In the genomic region with DNA sequence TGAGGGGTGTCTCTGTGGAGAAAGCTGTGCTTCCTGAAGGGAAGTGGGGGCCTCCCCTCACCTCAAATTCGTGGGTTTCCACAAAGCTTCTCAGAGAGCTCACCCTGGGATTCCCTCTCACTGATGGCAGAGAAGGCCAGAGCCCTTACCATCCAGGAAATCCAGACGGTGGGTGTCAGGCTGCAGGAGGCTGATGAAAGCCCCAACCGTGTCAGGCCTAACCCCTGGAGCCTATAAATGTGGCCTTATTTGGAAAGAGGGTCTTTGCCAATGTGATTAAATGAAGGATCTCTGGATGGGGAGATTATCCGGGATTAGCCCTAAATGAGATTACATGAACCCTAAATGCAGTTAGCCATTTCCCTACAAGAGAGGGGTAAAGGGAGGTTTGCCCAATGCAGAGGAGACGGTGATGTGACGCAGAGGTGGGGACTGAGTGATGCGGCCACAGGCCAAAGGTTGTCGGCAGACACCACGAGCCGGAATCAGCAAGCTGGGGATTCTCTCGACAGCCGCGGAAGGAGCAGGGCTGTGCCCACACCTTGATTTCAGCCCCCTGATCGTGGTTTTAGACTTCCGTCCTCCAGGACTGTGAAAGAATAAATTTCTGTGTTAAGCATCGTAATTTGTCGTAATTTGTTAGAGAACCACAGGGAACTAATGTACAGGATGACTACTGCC, we compare ENCODE assay signal across 1 cellular context.
TF ChIP-seq lines count a peak whose summit lies in the region.

No MANE protein-coding gene starts in this region.

TF ChIP-seq in GM23338, 12 proteins besides CTCF, POLR2A, EP300 and RAD21 (continued from another document):
- TF ChIP-seq ETS1 (IDR thresholded peaks at IDR 0.05) (no peak), CREB1 (CRISPR knock-in tag; IDR thresholded peaks at IDR 0.05; ENCODE audit: low read depth) (no peak)
